ENCODE assay signal across 8 cellular contexts in genomic region chr5:149268928-149269557, GRCh38. TPM values are rescaled to one million over a fixed set of nuclear protein-coding genes. Genes with fewer than 3 reads are reported as not detected.
DNase-seq lines count a peak whose midpoint lies in the region; ATAC-seq and TF ChIP-seq lines count a peak whose summit lies in the region.

No MANE protein-coding gene starts in this region.

- H3K27ac Mint-ChIP-seq in effector memory CD8-positive, alpha-beta T cell = no peak overlapping the region
- H3K27ac Mint-ChIP-seq in nephron = no peak overlapping the region
- no peak overlapping the region for H3K27ac Mint-ChIP-seq in activated naive CD4-positive, alpha-beta T cell treated with anti-CD3 and anti-CD28 coated beads, Interleukin-2, amount 10 ng/mL, durations not matched to agents 7 days and 5 days

- H3K27me3 ChIP-seq in cardiac muscle cell = peaks cover 19% of the 10 kb centered on the region

- peak; percentile 64 for TF ChIP-seq CTCF in cardiac muscle cell (IDR thresholded peaks at IDR 0.05; ENCODE audit: low read depth, low read length)
- peak; percentile 53 to 73 (median 66) for TF ChIP-seq CTCF in nephron (IDR thresholded peaks at IDR 0.05; ENCODE audit: unreplicated experiment in 3 of 3)

- no peak overlapping the region for H3K4me3 Mint-ChIP-seq in effector memory CD8-positive, alpha-beta T cell
- peak overlapping the region in 2 of 3 experiments; percentile 14 to 26 for H3K4me3 Mint-ChIP-seq in nephron
- no peak overlapping the region for H3K4me3 Mint-ChIP-seq in activated naive CD4-positive, alpha-beta T cell treated with anti-CD3 and anti-CD28 coated beads, Interleukin-2, amount 10 ng/mL, durations not matched to agents 7 days and 5 days

- ATAC-seq in Right ventricle myocardium inferior (no peak), HG03565 (IDR thresholded peaks at IDR 0.05; ENCODE audit: unreplicated experiment) (peak; percentile 54)
- ATAC-seq in effector memory CD8-positive, alpha-beta T cell (replicated peaks) = peak; percentile 57

- no peak overlapping the region for H3K27ac ChIP-seq in cardiac muscle cell

- no peaks in the 10 kb centered on the region for H3K36me3 Mint-ChIP-seq in effector memory CD8-positive, alpha-beta T cell (ENCODE audit: insufficient read depth)
- H3K36me3 Mint-ChIP-seq in nephron (ENCODE audit: low read depth) = no peaks in the 10 kb centered on the region
- peaks cover 2% of the 10 kb centered on the region for H3K36me3 Mint-ChIP-seq in activated naive CD4-positive, alpha-beta T cell treated with anti-CD3 and anti-CD28 coated beads, Interleukin-2, amount 10 ng/mL, durations not matched to agents 7 days and 5 days

- H3K9me3 Mint-ChIP-seq in effector memory CD8-positive, alpha-beta T cell = peaks cover 2 to 8% of the 10 kb centered on the region in 2 donors
- peaks cover 17% of the 10 kb centered on the region for H3K9me3 Mint-ChIP-seq in nephron
- no peaks in the 10 kb centered on the region for H3K9me3 Mint-ChIP-seq in activated naive CD4-positive, alpha-beta T cell treated with anti-CD3 and anti-CD28 coated beads, Interleukin-2, amount 10 ng/mL, durations not matched to agents 7 days and 5 days

- H3K36me3 ChIP-seq in cardiac muscle cell = no peaks in the 10 kb centered on the region

- CTCF ChIA-PET in activated naive CD4-positive, alpha-beta T cell treated with anti-CD3 and anti-CD28 coated beads, Interleukin-2, amount 10 ng/mL, durations not matched to agents 7 days and 5 days (lab: Charles Lee) = interaction anchor here (0.7 to 3.4 kb wide), 25 partner anchors 8 to 536 kb away, joined by 3 to 39 read pairs (median 5); partner anchors contain the start of gene ABLIM3

- DNase-seq in cardiac muscle cell (ENCODE audit: low read depth in 1 of 2, low spot score in 1 of 2) = peak; percentile 67 to 71
- no peak for DNase-seq in Right ventricle myocardium inferior (ENCODE audit: missing footprints)
- peak; percentile 14 for DNase-seq in OCI-M2 (lab: John Stamatoyannopoulos, UW; ENCODE audit: unreplicated experiment)
- DNase-seq in effector memory CD8-positive, alpha-beta T cell = peak in 1 of 3 experiments; percentile 9
- no peak for DNase-seq in posterior vena cava (ENCODE audit: low spot score)
- DNase-seq in activated naive CD4-positive, alpha-beta T cell treated with anti-CD3 and anti-CD28 coated beads, Interleukin-2, amount 10 ng/mL, durations not matched to agents 7 days and 5 days = no peak

- peaks cover 14 to 15% of the 10 kb centered on the region in 2 donors for H3K4me1 Mint-ChIP-seq in effector memory CD8-positive, alpha-beta T cell (ENCODE audit: low read depth in 2 of 2)
- peaks cover 19% of the 10 kb centered on the region for H3K4me1 Mint-ChIP-seq in nephron
- peaks cover 17% of the 10 kb centered on the region for H3K4me1 Mint-ChIP-seq in activated naive CD4-positive, alpha-beta T cell treated with anti-CD3 and anti-CD28 coated beads, Interleukin-2, amount 10 ng/mL, durations not matched to agents 7 days and 5 days

- H3K4me3 ChIP-seq in cardiac muscle cell = no peak overlapping the region

- H3K27me3 Mint-ChIP-seq in effector memory CD8-positive, alpha-beta T cell = peaks cover 47 to 62% of the 10 kb centered on the region in 2 donors
- peaks cover 61% of the 10 kb centered on the region for H3K27me3 Mint-ChIP-seq in nephron (ENCODE audit: low read depth)
- peaks cover 76% of the 10 kb centered on the region for H3K27me3 Mint-ChIP-seq in activated naive CD4-positive, alpha-beta T cell treated with anti-CD3 and anti-CD28 coated beads, Interleukin-2, amount 10 ng/mL, durations not matched to agents 7 days and 5 days

- peaks cover 14% of the 10 kb centered on the region for H3K4me1 ChIP-seq in cardiac muscle cell (ENCODE audit: low read depth)

- H3K9me3 ChIP-seq in cardiac muscle cell (ENCODE audit: low read depth) = no peaks in the 10 kb centered on the region

- intact Hi-C loops in Right ventricle myocardium inferior (cut with DNase I) = loop anchor here (5.0 to 10.0 kb wide), 2 partner anchors 173 to 296 kb away; no protein-coding TSS in a partner anchor
- intact Hi-C loops in posterior vena cava (cut with DNase I) = no loop called here

RNA-seq across cellular contexts. Expression of gene AFAP1L1, which starts 2.6 kb away (rescaled TPM):
- 30.5 and 39.3 TPM in 2 replicates for total RNA-seq in cardiac muscle cell
- polyA plus RNA-seq in cardiac muscle cell = 24.0 and 38.7 TPM in 2 replicates
- 46.9 TPM for total RNA-seq in Right ventricle myocardium inferior
- 10 to 100 TPM; 17.9 to 30.3 TPM for total RNA-seq in posterior vena cava

Comparison
In these comparisons a context has a peak if more than half of its experiments do, and no peak if none do; other contexts are left out.
1. DNase-seq: peak in cardiac muscle cell (2 of 2) and OCI-M2 (single experiment); none in Right ventricle myocardium inferior (single experiment), posterior vena cava (single experiment) and activated naive CD4-positive, alpha-beta T cell treated with anti-CD3 and anti-CD28 coated beads, Interleukin-2, amount 10 ng/mL, durations not matched to agents 7 days and 5 days (single experiment).
2. H3K4me3 Mint-ChIP-seq: peak in nephron (2 of 3); none in effector memory CD8-positive, alpha-beta T cell (0 of 2) and activated naive CD4-positive, alpha-beta T cell treated with anti-CD3 and anti-CD28 coated beads, Interleukin-2, amount 10 ng/mL, durations not matched to agents 7 days and 5 days (single experiment).